ENCODE assay signal across 23 cellular contexts in the genomic region with DNA sequence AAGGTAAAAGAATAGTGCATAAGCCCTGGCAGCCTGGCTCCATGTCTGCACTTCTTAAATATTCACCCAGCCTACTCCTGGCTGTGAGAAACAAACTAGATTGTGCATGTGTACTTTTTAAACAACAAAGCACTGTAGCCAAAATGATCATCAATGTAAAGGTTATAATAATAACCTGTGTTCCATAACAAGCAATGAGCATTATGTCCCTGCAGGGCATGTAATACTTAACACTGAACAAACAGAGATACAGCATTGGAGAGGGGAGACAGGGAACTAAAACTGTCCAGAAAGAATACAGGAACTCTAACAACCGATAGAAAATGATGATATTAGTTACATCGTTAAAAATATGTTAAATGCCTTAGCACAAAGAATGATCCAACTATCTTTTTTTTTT.
DNase-seq lines count a peak whose midpoint lies in the region; ATAC-seq, FAIRE-seq and TF ChIP-seq lines count a peak whose summit lies in the region.
"Had no signal": no experiment of that assay in that cellular context is flagged by ENCODE, and none has a peak within 500 bp of the region (broad histone marks: within the 10 kb centered on the region; RNA-seq: fewer than 3 reads in every experiment).

No MANE protein-coding gene starts in this region.

- no peak overlapping the region for H3K27ac ChIP-seq in HEK293 (ENCODE audit: extremely low read depth, low read depth, low read length)
- no peak overlapping the region for H3K27ac ChIP-seq in VCaP
- H3K27ac ChIP-seq: 22Rv1, C4-2B, GM23248, RWPE1 had no signal

- no peaks in the 10 kb centered on the region for H3K36me3 ChIP-seq in HEK293 (ENCODE audit: control insufficient read depth in 2 of 2, insufficient read depth in 1 of 2, low read length in 2 of 2)

- no peak for TF ChIP-seq CTCF in HEK293 (tag by site-specific recombination; IDR thresholded peaks at IDR 0.05)
- TF ChIP-seq CTCF in VCaP (conservative IDR thresholded peaks at IDR 0.05) = 0 out of 2 replicates have a peak, but pooled peaks have one; percentile 10

- H3K4me3 ChIP-seq in HEK293 (ENCODE audit: low read depth, low read length) = no peak overlapping the region
- H3K4me3 ChIP-seq: GM23248, K562 had no signal

- H3K4me1 ChIP-seq in HEK293 (ENCODE audit: control insufficient read depth, insufficient read depth, low read length) = no peaks in the 10 kb centered on the region

- POLR2A ChIA-PET in HEK293 (lab: Yijun Ruan, JAX) = no interaction called here

- intact Hi-C loops in Right ventricle myocardium inferior (cut with DNase I) = loop anchor here (5.0 kb wide), 1 partner anchor 65 kb away; no protein-coding TSS in a partner anchor

- DNase-seq in NCI-H1417 (lab: John Stamatoyannopoulos, UW) (peak in 2 of 3 experiments; percentile 9 to 72), NCI-H1417 treated with DMSO at 0.1 percent for 48 hours (lab: John Stamatoyannopoulos, UW) (no peak), NCI-H345 treated with DMSO at 0.1 percent for 48 hours (lab: John Stamatoyannopoulos, UW; ENCODE audit: unreplicated experiment) (peak; percentile 42), Right ventricle myocardium inferior (ENCODE audit: missing footprints) (no peak), urothelium cell line (ENCODE audit: low spot score) (no peak)
- DNase-seq: CD8-positive, alpha-beta memory T cell; DMS 273 treated with DMSO at 0.1 percent for 48 hours; GM23248; H7; MV-4-11; NCI-H1694 treated with DMSO at 0.1 percent for 48 hours; NCI-H510A; SHP77 treated with DMSO at 0.1 percent for 48 hours; SW 1271 had no signal

- no peak for FAIRE-seq in urothelium cell line (lab: Jason Lieb, UNC)
- FAIRE-seq: GM18507, K562 had no signal

- CTCF ChIA-PET in HEK293 (lab: Yijun Ruan, JAX) = interaction anchor here (0.8 to 5.7 kb wide), 17 partner anchors 9 to 968 kb away, joined by 3 to 112 read pairs (median 13); no protein-coding TSS in a partner anchor

- H3K9me3 ChIP-seq in HEK293 (ENCODE audit: control insufficient read depth, insufficient read depth, low read depth, low read length) = no peaks in the 10 kb centered on the region

- ATAC-seq in GM19467 (IDR thresholded peaks at IDR 0.05; ENCODE audit: unreplicated experiment) = no peak
- no peak for ATAC-seq in Right ventricle myocardium inferior
- ATAC-seq: K562, Panc1 had no signal

TF ChIP-seq in HEK293, 187 proteins besides CTCF, POLR2A, EP300 and RAD21:
- peak; percentile 89 for TF ChIP-seq FEZF1 (tag by site-specific recombination; IDR thresholded peaks at IDR 0.05)
- no peak for TF ChIP-seq ZNF10 (tag by site-specific recombination; IDR thresholded peaks at IDR 0.05)
- peak; percentile 28; the same call in 1 of the 2 replicates for TF ChIP-seq PRDM6 (tag by site-specific recombination; IDR thresholded peaks at IDR 0.05)

Comparison
In these comparisons a context has a peak if more than half of its experiments do, and no peak if none do; other contexts are left out.
1. DNase-seq: peak in NCI-H1417 (2 of 3) and NCI-H345 treated with DMSO at 0.1 percent for 48 hours (single experiment); none in NCI-H1417 treated with DMSO at 0.1 percent for 48 hours (single experiment), Right ventricle myocardium inferior (single experiment) and urothelium cell line (single experiment).